Comparison of ENCODE assay signal across 23 cellular contexts in the genomic region with DNA sequence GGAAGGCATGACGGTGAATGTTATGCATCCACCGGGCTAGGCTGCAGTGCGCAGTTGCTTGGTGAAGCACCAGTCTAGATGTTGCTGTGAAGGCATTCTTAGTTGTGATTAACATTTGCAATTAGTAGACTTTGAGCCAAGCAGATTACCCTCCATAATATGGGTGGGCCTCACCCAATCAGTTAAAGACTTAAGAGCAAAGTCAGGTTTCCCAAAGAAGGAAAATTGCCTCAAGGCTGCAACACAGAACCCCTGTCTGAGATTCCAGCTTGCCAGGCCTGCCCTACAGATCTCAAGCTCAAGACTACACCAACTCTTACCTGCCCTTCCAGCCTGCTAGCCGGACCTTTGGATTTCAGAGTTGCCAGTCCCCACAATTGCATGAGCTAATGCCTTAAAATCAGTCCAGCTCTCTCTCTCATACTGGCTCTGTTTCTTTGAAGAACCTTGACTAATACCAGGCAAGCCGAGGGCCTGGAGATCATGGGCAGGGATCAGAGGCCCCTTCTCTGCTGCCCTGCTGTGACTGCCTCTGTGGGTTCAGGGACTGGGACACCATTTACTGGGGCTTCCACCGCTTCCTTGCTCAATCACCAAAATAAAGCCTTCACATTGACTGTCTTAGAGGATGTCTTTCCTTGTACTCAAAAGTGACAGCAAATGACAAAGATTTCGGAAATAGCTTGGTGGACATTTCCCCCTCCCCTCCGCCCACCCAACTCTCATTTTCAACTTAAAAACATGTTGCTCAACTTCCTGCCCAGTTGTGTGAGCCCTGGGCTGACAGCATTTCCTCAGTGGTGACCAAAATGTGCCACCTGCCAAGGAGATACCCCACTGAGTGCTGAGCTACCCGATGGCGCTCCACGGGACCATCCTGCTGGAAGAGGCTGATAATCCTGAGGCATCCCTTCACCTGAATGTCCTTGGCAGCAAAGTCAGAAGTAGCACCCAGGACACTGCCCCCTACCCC.
DNase-seq lines count a peak whose midpoint lies in the region; ATAC-seq and TF ChIP-seq lines count a peak whose summit lies in the region.
"Had no signal": no experiment of that assay in that cellular context is flagged by ENCODE, and none has a peak within 500 bp of the region (broad histone marks: within the 10 kb centered on the region; RNA-seq: fewer than 3 reads in every experiment).

No MANE protein-coding gene starts in this region.

- H3K4me1 Mint-ChIP-seq in endodermal cell: peaks cover 14% of the 10 kb centered on the region
- peaks cover 10% of the 10 kb centered on the region for H3K4me1 Mint-ChIP-seq in stimulated activated naive CD8-positive, alpha-beta T cell treated with anti-CD3 and anti-CD28 coated beads, Interleukin-15, amount 100 ng/mL, for 72 hours
- H3K4me1 Mint-ChIP-seq: CD4-positive, alpha-beta memory T cell; naive thymus-derived CD8-positive, alpha-beta T cell; T-helper 17 cell had no signal

- H3K27me3 Mint-ChIP-seq in endodermal cell (ENCODE audit: insufficient read depth): peaks cover 56% of the 10 kb centered on the region
- peaks cover 7% of the 10 kb centered on the region for H3K27me3 Mint-ChIP-seq in stimulated activated naive CD8-positive, alpha-beta T cell treated with anti-CD3 and anti-CD28 coated beads, Interleukin-15, amount 100 ng/mL, for 72 hours

- peak overlapping the region in 1 of 2 donors; percentile 55 for H3K27ac Mint-ChIP-seq in activated naive CD4-positive, alpha-beta T cell treated with anti-CD3 and anti-CD28 coated beads, Interleukin-2, amount 50 U/mL, for 72 hours
- no peak overlapping the region for H3K27ac Mint-ChIP-seq in endodermal cell
- peak overlapping the region; percentile 22 to 37 for H3K27ac Mint-ChIP-seq in stimulated activated naive CD8-positive, alpha-beta T cell treated with anti-CD3 and anti-CD28 coated beads, Interleukin-15, amount 100 ng/mL, for 72 hours
- H3K27ac Mint-ChIP-seq: CD4-positive, alpha-beta memory T cell; naive thymus-derived CD8-positive, alpha-beta T cell; T-helper 17 cell had no signal

- H3K9ac ChIP-seq in endodermal cell (ENCODE audit: extremely low read depth, low read length, poor library complexity, severe bottlenecking): no peak overlapping the region

- H3K27ac ChIP-seq in endodermal cell (ENCODE audit: low read depth, low read length) (no peak overlapping the region), right cardiac atrium (ENCODE audit: low read length) (no peak overlapping the region), esophagus muscularis mucosa (replicated peaks in 1 of 4) (no peak overlapping the region)
- H3K27ac ChIP-seq: esophagus squamous epithelium, gastrocnemius medialis, left ventricle myocardium inferior, ovary, SK-N-MC had no signal

- no peaks in the 10 kb centered on the region for H3K9me3 ChIP-seq in endodermal cell (ENCODE audit: control insufficient read depth, low read length)
- H3K9me3 ChIP-seq in right cardiac atrium (ENCODE audit: control insufficient read depth, low read length): no peaks in the 10 kb centered on the region
- H3K9me3 ChIP-seq in esophagus muscularis mucosa: no peaks in the 10 kb centered on the region
- H3K9me3 ChIP-seq: esophagus squamous epithelium, gastrocnemius medialis, left ventricle myocardium inferior, ovary had no signal

- no peak for DNase-seq in activated naive CD4-positive, alpha-beta T cell treated with anti-CD3 and anti-CD28 coated beads, Interleukin-2, amount 50 U/mL, for 72 hours (ENCODE audit: low spot score in 2 of 2)
- no peak for DNase-seq in activated naive CD4-positive, alpha-beta T cell treated with anti-CD3 and anti-CD28 coated beads, Interleukin-2, amount 50 U/mL, for 16 hours
- DNase-seq in KBM-7 (peak; percentile 65), endodermal cell (peak; percentile 25), right cardiac atrium (no peak), esophagus muscularis mucosa (ENCODE audit: extremely low spot score) (no peak)
- peak in 1 of 2 donors; percentile 16 for DNase-seq in stimulated activated naive CD8-positive, alpha-beta T cell treated with anti-CD3 and anti-CD28 coated beads, Interleukin-15, amount 100 ng/mL, for 72 hours
- DNase-seq: activated CD4-positive, alpha-beta T cell treated with anti-CD3 and anti-CD28 coated beads, Interleukin-2, amount 50 U/mL, for 1 hour; amygdala; CD4-positive, alpha-beta memory T cell; DMS153; esophagus squamous epithelium; gastrocnemius medialis; HCEC 1CT; left ventricle myocardium inferior; naive thymus-derived CD8-positive, alpha-beta T cell; NCI-H1694; NCI-H2171 treated with DMSO at 0.1 percent for 48 hours; NCI-H526; ovary; RPMI8226; T-helper 17 cell had no signal

- TF ChIP-seq CTCF in endodermal cell (conservative IDR thresholded peaks at IDR 0.05) (no peak), esophagus muscularis mucosa (IDR thresholded peaks at IDR 0.05) (no peak)

- H3K4me3 ChIP-seq in endodermal cell (ENCODE audit: low read length) (no peak overlapping the region), right cardiac atrium (ENCODE audit: low read length) (no peak overlapping the region), esophagus muscularis mucosa (no peak overlapping the region)
- H3K4me3 ChIP-seq: esophagus squamous epithelium, gastrocnemius medialis, left ventricle myocardium inferior, ovary, SK-N-MC had no signal

- intact Hi-C loops in right cardiac atrium (cut with DNase I): no loop called here
- intact Hi-C loops in esophagus muscularis mucosa (cut with DNase I): no loop called here

- no peak for TF ChIP-seq POLR2A in esophagus muscularis mucosa (IDR thresholded peaks at IDR 0.05; ENCODE audit: low read depth)

- no peak overlapping the region for H3K4me3 Mint-ChIP-seq in endodermal cell
- peak overlapping the region in 1 of 2 donors; percentile 10 for H3K4me3 Mint-ChIP-seq in stimulated activated naive CD8-positive, alpha-beta T cell treated with anti-CD3 and anti-CD28 coated beads, Interleukin-15, amount 100 ng/mL, for 72 hours
- H3K4me3 Mint-ChIP-seq: CD4-positive, alpha-beta memory T cell; naive thymus-derived CD8-positive, alpha-beta T cell; T-helper 17 cell had no signal

- ATAC-seq in activated naive CD4-positive, alpha-beta T cell treated with anti-CD3 and anti-CD28 coated beads, Interleukin-2, amount 50 U/mL, for 72 hours: peak; percentile 47 to 56
- peak; percentile 74 for ATAC-seq in stimulated activated naive CD8-positive, alpha-beta T cell treated with anti-CD3 and anti-CD28 coated beads, Interleukin-15, amount 100 ng/mL, for 72 hours
- ATAC-seq in right cardiac atrium: no peak
- ATAC-seq: gastrocnemius medialis; naive thymus-derived CD8-positive, alpha-beta T cell; T-helper 17 cell had no signal

- no peak for TF ChIP-seq EP300 in esophagus muscularis mucosa (IDR thresholded peaks at IDR 0.05)

- no peaks in the 10 kb centered on the region for H3K36me3 ChIP-seq in endodermal cell (ENCODE audit: control insufficient read depth, insufficient read depth, low read length)
- no peaks in the 10 kb centered on the region for H3K36me3 ChIP-seq in esophagus muscularis mucosa
- H3K36me3 ChIP-seq: esophagus squamous epithelium, gastrocnemius medialis, left ventricle myocardium inferior, ovary had no signal

- WGBS in endodermal cell (ENCODE audit: insufficient coverage in 1 of 2, insufficient read length in 1 of 2), 2 experiments: 97 to 98% methylated on average over 6 to 11 of the region's 11 CpGs
- 84% methylated on average over 11 of the region's 11 CpGs for WGBS in right cardiac atrium
- WGBS in esophagus muscularis mucosa: 80% methylated on average over 8 of the region's 11 CpGs

- no peaks in the 10 kb centered on the region for H3K36me3 Mint-ChIP-seq in activated naive CD4-positive, alpha-beta T cell treated with anti-CD3 and anti-CD28 coated beads, Interleukin-2, amount 50 U/mL, for 72 hours
- H3K36me3 Mint-ChIP-seq in endodermal cell (ENCODE audit: low read depth): no peaks in the 10 kb centered on the region
- H3K36me3 Mint-ChIP-seq: CD4-positive, alpha-beta memory T cell; naive thymus-derived CD8-positive, alpha-beta T cell had no signal

- H3K9me3 Mint-ChIP-seq in activated naive CD4-positive, alpha-beta T cell treated with anti-CD3 and anti-CD28 coated beads, Interleukin-2, amount 50 U/mL, for 72 hours: no peaks in the 10 kb centered on the region
- H3K9me3 Mint-ChIP-seq in endodermal cell: no peaks in the 10 kb centered on the region
- no peaks in the 10 kb centered on the region for H3K9me3 Mint-ChIP-seq in stimulated activated naive CD8-positive, alpha-beta T cell treated with anti-CD3 and anti-CD28 coated beads, Interleukin-15, amount 100 ng/mL, for 72 hours
- H3K9me3 Mint-ChIP-seq: CD4-positive, alpha-beta memory T cell had no signal

- H3K4me1 ChIP-seq in endodermal cell (ENCODE audit: control insufficient read depth, insufficient read depth, low read length) (peaks cover 4% of the 10 kb centered on the region), right cardiac atrium (ENCODE audit: control insufficient read depth, insufficient read depth, low read length) (peaks cover 2% of the 10 kb centered on the region), esophagus muscularis mucosa (no peaks in the 10 kb centered on the region)
- H3K4me1 ChIP-seq: esophagus squamous epithelium, gastrocnemius medialis had no signal

- H3K27me3 ChIP-seq in endodermal cell (ENCODE audit: control insufficient read depth, insufficient read depth, low read length, poor library complexity, severe bottlenecking): peaks cover 15% of the 10 kb centered on the region
- H3K27me3 ChIP-seq in right cardiac atrium (ENCODE audit: control insufficient read depth, insufficient read depth): no peaks in the 10 kb centered on the region
- no peaks in the 10 kb centered on the region for H3K27me3 ChIP-seq in esophagus muscularis mucosa
- H3K27me3 ChIP-seq: esophagus squamous epithelium, gastrocnemius medialis, ovary had no signal

- in situ Hi-C loops in KBM-7 (cut with MboI; ENCODE audit: low pct_unique_long_range_greater_than_20kb, low sequenced_read_pairs): no loop called here

Comparison
In these comparisons a context has a peak if more than half of its experiments do, and no peak if none do; other contexts are left out.
1. ATAC-seq: peak in activated naive CD4-positive, alpha-beta T cell treated with anti-CD3 and anti-CD28 coated beads, Interleukin-2, amount 50 U/mL, for 72 hours (2 of 2) and stimulated activated naive CD8-positive, alpha-beta T cell treated with anti-CD3 and anti-CD28 coated beads, Interleukin-15, amount 100 ng/mL, for 72 hours (single experiment); none in right cardiac atrium (0 of 2).
2. DNase-seq: peak in KBM-7 (single experiment) and endodermal cell (single experiment); none in activated naive CD4-positive, alpha-beta T cell treated with anti-CD3 and anti-CD28 coated beads, Interleukin-2, amount 50 U/mL, for 72 hours (0 of 2), activated naive CD4-positive, alpha-beta T cell treated with anti-CD3 and anti-CD28 coated beads, Interleukin-2, amount 50 U/mL, for 16 hours (single experiment), right cardiac atrium (0 of 3) and esophagus muscularis mucosa (single experiment).